Comparison of ENCODE assay signal across 13 cellular contexts in the genomic region with DNA sequence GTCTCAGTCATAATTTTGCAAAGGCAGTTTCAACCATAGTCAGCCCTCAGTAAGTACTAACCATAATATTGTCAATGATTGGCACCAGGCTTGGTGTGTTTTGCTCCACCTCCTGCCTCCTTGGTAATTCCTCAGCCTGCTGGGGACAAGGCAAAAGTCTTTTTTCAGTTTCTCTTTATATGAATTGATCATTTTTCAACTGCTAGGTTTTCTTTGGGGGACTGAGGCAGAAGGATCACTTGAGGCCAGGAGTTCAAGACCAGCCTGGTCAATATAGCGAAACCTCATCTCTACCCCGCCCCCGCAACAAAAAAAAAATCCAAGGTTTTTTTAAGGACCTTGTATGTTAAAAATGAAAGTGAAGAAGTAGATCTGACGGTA.
DNase-seq lines count a peak whose midpoint lies in the region; ATAC-seq, FAIRE-seq and TF ChIP-seq lines count a peak whose summit lies in the region.
"Had no signal": no experiment of that assay in that cellular context is flagged by ENCODE, and none has a peak within 500 bp of the region (broad histone marks: within the 10 kb centered on the region; RNA-seq: fewer than 3 reads in every experiment).

No MANE protein-coding gene starts in this region.

- peak overlapping the region; percentile 86 to 98 (median 94) for H3K27ac Mint-ChIP-seq in CD8-positive, alpha-beta memory T cell
- H3K27ac Mint-ChIP-seq in activated B cell treated with CpG ODN at 0.5 μM for 24 hours (peak overlapping the region; percentile 95), endodermal cell (peak overlapping the region; percentile 36)

- no peaks in the 10 kb centered on the region for H3K9me2 ChIP-seq in GM23248 (ENCODE audit: insufficient read depth)

- H3K4me3 Mint-ChIP-seq in CD8-positive, alpha-beta memory T cell, result peak overlapping the region; percentile 58 to 95 (median 78)
- H3K4me3 Mint-ChIP-seq in activated B cell treated with CpG ODN at 0.5 μM for 24 hours (peak overlapping the region; percentile 68), endodermal cell (no peak overlapping the region)

- peaks cover 80 to 94% (median 86%) of the 10 kb centered on the region in 3 donors for H3K4me1 Mint-ChIP-seq in CD8-positive, alpha-beta memory T cell
- H3K4me1 Mint-ChIP-seq in activated B cell treated with CpG ODN at 0.5 μM for 24 hours (peaks cover 83% of the 10 kb centered on the region), endodermal cell (peaks cover 33% of the 10 kb centered on the region)

- no peak for DNase-seq in A549 (ENCODE audit: low read depth in 1 of 2, low spot score in 1 of 2)
- no peak for DNase-seq in CD8-positive, alpha-beta memory T cell
- no peak for DNase-seq in activated B cell treated with CpG ODN at 0.5 μM for 24 hours
- DNase-seq in endodermal cell, result no peak
- DNase-seq in DMS79 (lab: John Stamatoyannopoulos, UW), result no peak
- DNase-seq in central memory CD4-positive, alpha-beta T cell, result no peak
- no peak for DNase-seq in gastrocnemius medialis
- no peak for DNase-seq in GM23248
- DNase-seq: EL, head of caudate nucleus, MG63, NCI-H1930, ovary had no signal

- intact Hi-C loops in activated B cell treated with CpG ODN at 0.5 μM for 24 hours (cut with micrococcal nuclease) (loop anchor here (2.0 kb wide), 2 partner anchors 16 to 174 kb away; no protein-coding TSS in a partner anchor), gastrocnemius medialis (cut with DNase I; ENCODE audit: low total_unique reads) (no loop called here)

- ATAC-seq in A549 (no peak), activated B cell treated with CpG ODN at 0.5 μM for 24 hours (ENCODE audit: low read depth) (no peak), gastrocnemius medialis (no peak)

- no peaks in the 10 kb centered on the region for H3K79me2 ChIP-seq in GM23248 (ENCODE audit: insufficient read depth)

- no peak overlapping the region for H3K4me2 ChIP-seq in A549
- no peak overlapping the region for H3K4me2 ChIP-seq in GM23248 (ENCODE audit: unreplicated experiment)

- H3K27ac ChIP-seq in A549 (peak overlapping the region; percentile 86 to 91; a peak in 5 of 6 replicates), endodermal cell (ENCODE audit: low read depth, low read length) (no peak overlapping the region), gastrocnemius medialis (no peak overlapping the region), GM23248 (no peak overlapping the region)
- H3K27ac ChIP-seq in CD8-positive, alpha-beta memory T cell (ENCODE audit: low read depth, low read length), result peak overlapping the region; percentile 21
- H3K27ac ChIP-seq: ovary had no signal

- H3K4me3 ChIP-seq in A549, result no peak overlapping the region
- H3K4me3 ChIP-seq in CD8-positive, alpha-beta memory T cell (ENCODE audit: low read length), result peak overlapping the region; percentile 44
- no peak overlapping the region for H3K4me3 ChIP-seq in endodermal cell (ENCODE audit: low read length)
- H3K4me3 ChIP-seq in gastrocnemius medialis, result no peak overlapping the region
- no peak overlapping the region for H3K4me3 ChIP-seq in GM23248
- H3K4me3 ChIP-seq: MG63, ovary had no signal

- WGBS in A549 (ENCODE audit: missing lambda C conversion rate), result 92% methylated on average over 4 of the region's 4 CpGs
- WGBS in endodermal cell (ENCODE audit: insufficient coverage in 1 of 2, insufficient read length in 1 of 2), 2 experiments, result 100% methylated on average over 4 of the region's 4 CpGs; no CpG with 5 or more reads in 1 of the 2 experiments
- 89 to 90% methylated on average over 4 of the region's 4 CpGs for whole genome bisulfite sequencing in GM23248 (ENCODE audit: low coverage in 1 of 2, low lambda C conversion rate in 2 of 2, missing lambda C conversion rate in 2 of 2), 2 experiments

- no peak for TF ChIP-seq CTCF in A549 (IDR thresholded peaks at IDR 0.05)
- TF ChIP-seq CTCF in activated B cell treated with CpG ODN at 0.5 μM for 24 hours (IDR thresholded peaks at IDR 0.05), result no peak
- no peak for TF ChIP-seq CTCF in endodermal cell (conservative IDR thresholded peaks at IDR 0.05)
- TF ChIP-seq CTCF in gastrocnemius medialis (IDR thresholded peaks at IDR 0.05 in 4 of 5, conservative IDR thresholded peaks at IDR 0.05 in 1 of 5), result no peak

- no peak for TF ChIP-seq RAD21 in A549 (conservative IDR thresholded peaks at IDR 0.05 in 1 of 2, IDR thresholded peaks at IDR 0.05 in 1 of 2)

- TF ChIP-seq POLR2A in A549 (IDR thresholded peaks at IDR 0.05; ENCODE audit: low read length), result no peak
- no peak for TF ChIP-seq POLR2A in gastrocnemius medialis (IDR thresholded peaks at IDR 0.05)

- H3K9me3 Mint-ChIP-seq in CD8-positive, alpha-beta memory T cell, result no peaks in the 10 kb centered on the region
- H3K9me3 Mint-ChIP-seq in activated B cell treated with CpG ODN at 0.5 μM for 24 hours (no peaks in the 10 kb centered on the region), endodermal cell (peaks cover 6% of the 10 kb centered on the region)

- H4K20me1 ChIP-seq in GM23248 (ENCODE audit: insufficient read depth), result no peaks in the 10 kb centered on the region

- FAIRE-seq in A549 (lab: Jason Lieb, UNC), result no peak

- H3K9ac ChIP-seq in endodermal cell (ENCODE audit: extremely low read depth, low read length, poor library complexity, severe bottlenecking), result no peak overlapping the region
- no peak overlapping the region for H3K9ac ChIP-seq in GM23248

- in situ Hi-C loops in gastrocnemius medialis (cut with MboI; ENCODE audit: low sequenced_read_pairs in 4 of 4) (no loop called here), GM23248 (cut with MboI) (no loop called here)

- peaks cover 23 to 82% (median 46%) of the 10 kb centered on the region in 3 donors for H3K36me3 Mint-ChIP-seq in CD8-positive, alpha-beta memory T cell
- H3K36me3 Mint-ChIP-seq in activated B cell treated with CpG ODN at 0.5 μM for 24 hours (ENCODE audit: low read depth), result peaks cover 64% of the 10 kb centered on the region
- H3K36me3 Mint-ChIP-seq in endodermal cell (ENCODE audit: low read depth), result no peaks in the 10 kb centered on the region

- H2AFZ ChIP-seq in GM23248, result no peak overlapping the region

- no peak for TF ChIP-seq EP300 in A549 (IDR thresholded peaks at IDR 0.05)

- CTCF ChIA-PET in A549 (lab: Yijun Ruan, JAX), result interaction anchor here (0.8 to 1.8 kb wide), 6 partner anchors 10 to 136 kb away, joined by 3 to 6 read pairs (median 4); no protein-coding TSS in a partner anchor
- CTCF ChIA-PET in CD8-positive, alpha-beta memory T cell (lab: Charles Lee), result interaction anchor here (1.3 to 4.2 kb wide), 6 partner anchors 10 to 191 kb away, joined by 3 to 20 read pairs (median 10); a partner anchor contains a TSS
- CTCF ChIA-PET in activated B cell treated with CpG ODN at 0.5 μM for 24 hours (lab: Charles Lee), result interaction anchor here (1.2 to 2.8 kb wide), 5 partner anchors 10 to 191 kb away, joined by 3 to 18 read pairs (median 7); no protein-coding TSS in a partner anchor

- H3K4me1 ChIP-seq in A549 (peaks cover 54% of the 10 kb centered on the region), endodermal cell (ENCODE audit: control insufficient read depth, insufficient read depth, low read length) (peaks cover 13% of the 10 kb centered on the region), gastrocnemius medialis (no peaks in the 10 kb centered on the region), GM23248 (ENCODE audit: insufficient read depth) (no peaks in the 10 kb centered on the region)
- peaks cover 67% of the 10 kb centered on the region for H3K4me1 ChIP-seq in CD8-positive, alpha-beta memory T cell (ENCODE audit: insufficient read depth, low read length)

- no peaks in the 10 kb centered on the region for H3K27me3 ChIP-seq in CD8-positive, alpha-beta memory T cell (ENCODE audit: insufficient read depth, low read length, poor library complexity, severe bottlenecking)
- H3K27me3 ChIP-seq in endodermal cell (ENCODE audit: control insufficient read depth, insufficient read depth, low read length, poor library complexity, severe bottlenecking), result no peaks in the 10 kb centered on the region
- H3K27me3 ChIP-seq in gastrocnemius medialis, result no peaks in the 10 kb centered on the region
- no peaks in the 10 kb centered on the region for H3K27me3 ChIP-seq in GM23248 (replicated peaks; ENCODE audit: insufficient read depth)
- H3K27me3 ChIP-seq: MG63, ovary had no signal

- H3K27me3 Mint-ChIP-seq in CD8-positive, alpha-beta memory T cell, result peaks cover 0 to 2% of the 10 kb centered on the region in 2 donors
- H3K27me3 Mint-ChIP-seq in activated B cell treated with CpG ODN at 0.5 μM for 24 hours (no peaks in the 10 kb centered on the region), endodermal cell (ENCODE audit: insufficient read depth) (no peaks in the 10 kb centered on the region)

- no peaks in the 10 kb centered on the region for H3F3A ChIP-seq in GM23248 (ENCODE audit: insufficient read depth)

- peaks cover 43% of the 10 kb centered on the region for H3K36me3 ChIP-seq in CD8-positive, alpha-beta memory T cell (ENCODE audit: insufficient read depth, low read length)
- H3K36me3 ChIP-seq in endodermal cell (ENCODE audit: control insufficient read depth, insufficient read depth, low read length) (no peaks in the 10 kb centered on the region), gastrocnemius medialis (no peaks in the 10 kb centered on the region), GM23248 (ENCODE audit: low read depth) (no peaks in the 10 kb centered on the region)
- H3K36me3 ChIP-seq: MG63, ovary had no signal

- POLR2A ChIA-PET in A549 (lab: Yijun Ruan, JAX), result interaction anchor here (2.2 kb wide), 1 partner anchor 111 kb away, joined by 6 read pairs; no protein-coding TSS in a partner anchor
- POLR2A ChIA-PET in CD8-positive, alpha-beta memory T cell (lab: Charles Lee), result interaction anchor here (0.8 to 2.4 kb wide), 3 partner anchors 12 to 70 kb away, joined by 3 to 12 read pairs (median 11); no protein-coding TSS in a partner anchor
- POLR2A ChIA-PET in activated B cell treated with CpG ODN at 0.5 μM for 24 hours (lab: Charles Lee), result interaction anchor here (0.5 to 2.7 kb wide), 8 partner anchors 8 to 190 kb away, joined by 3 to 102 read pairs (median 8); no protein-coding TSS in a partner anchor

- H3K9me3 ChIP-seq in A549 (0 out of 3 replicates have a peak, but pooled peaks cover 3% of the 10 kb centered on the region), endodermal cell (ENCODE audit: control insufficient read depth, low read length) (no peaks in the 10 kb centered on the region), gastrocnemius medialis (no peaks in the 10 kb centered on the region), GM23248 (ENCODE audit: low read depth) (no peaks in the 10 kb centered on the region)
- H3K9me3 ChIP-seq in CD8-positive, alpha-beta memory T cell (ENCODE audit: low read length), result no peaks in the 10 kb centered on the region
- H3K9me3 ChIP-seq: MG63, ovary had no signal

TF ChIP-seq in A549, 52 proteins besides CTCF, POLR2A, EP300 and RAD21 (continues in another document):
- TF ChIP-seq, protein P1, sequence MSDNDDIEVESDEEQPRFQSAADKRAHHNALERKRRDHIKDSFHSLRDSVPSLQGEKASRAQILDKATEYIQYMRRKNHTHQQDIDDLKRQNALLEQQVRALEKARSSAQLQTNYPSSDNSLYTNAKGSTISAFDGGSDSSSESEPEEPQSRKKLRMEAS (IDR thresholded peaks at IDR 0.05), result no peak

Comparison
In these comparisons a context has a peak if more than half of its experiments do, and no peak if none do; other contexts are left out.
1. H3K27ac ChIP-seq: peak in A549 (2 of 2) and CD8-positive, alpha-beta memory T cell (single experiment); none in endodermal cell (single experiment), gastrocnemius medialis (0 of 4) and GM23248 (single experiment).
2. H3K27ac Mint-ChIP-seq: peak in every context shown above with its lines; median percentile 95 in activated B cell treated with CpG ODN at 0.5 μM for 24 hours; 94 in CD8-positive, alpha-beta memory T cell; 36 in endodermal cell.